In genomic region chr2:238939521-238940403, GRCh38 we compare ENCODE assay signal across 1 cellular context.
A peak's percentile ranks its signal among the peaks of the same experiment; 100 is the strongest.
TF ChIP-seq lines count a peak whose summit lies in the region.

No MANE protein-coding gene starts in this region.

TF ChIP-seq in HepG2, 621 proteins besides CTCF, POLR2A, EP300 and RAD21:
- TF ChIP-seq CREB1 (IDR thresholded peaks at IDR 0.05) (peak; percentile 63), CREB1 (CRISPR knock-in tag; IDR thresholded peaks at IDR 0.05) (no peak), KIAA2018 (CRISPR knock-in tag; IDR thresholded peaks at IDR 0.05; ENCODE audit: borderline replicate concordance) (no peak)
